Comparison of ENCODE assay signal across 14 cellular contexts in the genomic region with DNA sequence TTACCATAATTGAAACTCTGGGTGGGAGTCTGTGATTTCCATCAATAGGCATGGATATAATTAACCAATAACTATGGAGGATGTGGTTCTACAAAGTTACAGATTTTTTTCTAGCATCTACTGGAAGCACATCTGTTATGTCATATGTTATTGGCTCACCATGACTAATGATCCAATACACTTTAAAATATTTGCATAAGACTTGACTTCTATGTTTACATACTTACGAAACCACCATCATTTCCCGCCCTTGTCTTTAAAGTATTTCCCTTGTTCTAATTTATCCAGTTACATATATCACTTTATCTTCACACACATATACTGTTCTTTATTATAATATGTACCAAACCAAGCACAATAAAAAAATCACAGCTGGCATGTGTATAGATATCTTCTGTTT.
A peak's percentile ranks its signal among the peaks of the same experiment; 100 is the strongest.
DNase-seq lines count a peak whose midpoint lies in the region; TF ChIP-seq lines count a peak whose summit lies in the region.
"Had no signal": no experiment of that assay in that cellular context is flagged by ENCODE, and none has a peak within 500 bp of the region (broad histone marks: within the 10 kb centered on the region; RNA-seq: fewer than 3 reads in every experiment).

No MANE protein-coding gene starts in this region.

- 60 to 85% methylated on average over 2 of the region's 2 CpGs for WGBS in esophagus squamous epithelium, 2 donors

- POLR2A ChIA-PET in AG04450 (lab: Yijun Ruan, JAX) = no interaction called here

- H3K36me3 ChIP-seq in SK-N-MC (ENCODE audit: insufficient read depth, low read length) = no peaks in the 10 kb centered on the region
- no peaks in the 10 kb centered on the region for H3K36me3 ChIP-seq in esophagus squamous epithelium
- H3K36me3 ChIP-seq in MG63 = no peaks in the 10 kb centered on the region
- H3K36me3 ChIP-seq: esophagus muscularis mucosa had no signal

- H3K4me1 ChIP-seq in esophagus squamous epithelium = no peaks in the 10 kb centered on the region
- H3K4me1 ChIP-seq: esophagus muscularis mucosa had no signal

- no peak for TF ChIP-seq CTCF in AG04450 (IDR thresholded peaks at IDR 0.05; ENCODE audit: low read depth, low read length)
- TF ChIP-seq CTCF in esophagus squamous epithelium (IDR thresholded peaks at IDR 0.05) = no peak

- H3K27ac ChIP-seq in AG04450 (ENCODE audit: low read depth, low read length) (no peak overlapping the region), SK-N-MC (no peak overlapping the region), esophagus squamous epithelium (no peak overlapping the region)
- H3K27ac ChIP-seq: esophagus muscularis mucosa had no signal

- DNase-seq in AG04450 (ENCODE audit: low read depth, low spot score) (peak; percentile 36), HCEC 1CT (peak; percentile 88), SK-N-MC (ENCODE audit: low read depth, low spot score) (peak; percentile 39), fibroblast of the conjunctiva (ENCODE audit: low read depth) (peak; percentile 36), DMS114 treated with DMSO at 0.1 percent for 48 hours (lab: John Stamatoyannopoulos, UW; ENCODE audit: unreplicated experiment) (no peak), HUDEP-2 (lab: John Stamatoyannopoulos, UW; ENCODE audit: unreplicated experiment in 76 of 76) (no peak), esophagus squamous epithelium (lab: John Stamatoyannopoulos, UW) (no peak), MG63 (no peak)
- DNase-seq: activated CD4-positive, alpha-beta T cell treated with anti-CD3 and anti-CD28 coated beads for 1 hour; caudate nucleus; kidney glomerular epithelial cell; NCI-H146; stimulated activated naive CD8-positive, alpha-beta T cell treated with anti-CD3 and anti-CD28 coated beads, Interleukin-15, Interleukin-2, amounts not matched to agents 100 U/mL and 50 U/mL, for 24 hours had no signal

- H3K27me3 ChIP-seq in AG04450 (ENCODE audit: control insufficient read depth, insufficient read depth, low read length) (no peaks in the 10 kb centered on the region), esophagus squamous epithelium (no peaks in the 10 kb centered on the region), MG63 (no peaks in the 10 kb centered on the region)
- H3K27me3 ChIP-seq: esophagus muscularis mucosa had no signal

- intact Hi-C loops in esophagus squamous epithelium (cut with DNase I) = no loop called here

- H3K9me3 ChIP-seq in AG04450 (ENCODE audit: control insufficient read depth, insufficient read depth, low read length) (peaks cover 10% of the 10 kb centered on the region), SK-N-MC (ENCODE audit: low read depth, low read length) (peaks cover 2% of the 10 kb centered on the region; the same call in 1 of the 2 replicates), esophagus squamous epithelium (peaks cover 0 to 7% (median 6%) of the 10 kb centered on the region in 3 donors), MG63 (no peaks in the 10 kb centered on the region)

- no peak overlapping the region for H3K9ac ChIP-seq in SK-N-MC (ENCODE audit: insufficient read length)

- CTCF ChIA-PET in AG04450 (lab: Charles Lee) = no interaction called here

- no peak overlapping the region for H3K4me3 ChIP-seq in AG04450 (ENCODE audit: low read depth, low read length)
- no peak overlapping the region for H3K4me3 ChIP-seq in SK-N-MC
- no peak overlapping the region for H3K4me3 ChIP-seq in esophagus squamous epithelium
- H3K4me3 ChIP-seq in MG63 = no peak overlapping the region
- H3K4me3 ChIP-seq: esophagus muscularis mucosa had no signal

- TF ChIP-seq POLR2A in esophagus squamous epithelium (IDR thresholded peaks at IDR 0.05) = no peak

Comparison
In these comparisons a context has a peak if more than half of its experiments do, and no peak if none do; other contexts are left out.
1. DNase-seq: peak in AG04450 (single experiment), HCEC 1CT (single experiment), SK-N-MC (single experiment) and fibroblast of the conjunctiva (single experiment); none in DMS114 treated with DMSO at 0.1 percent for 48 hours (single experiment), HUDEP-2 (0 of 76), esophagus squamous epithelium (single experiment) and MG63 (single experiment).